1 cellular context compared by ENCODE assay signal in the genomic region with DNA sequence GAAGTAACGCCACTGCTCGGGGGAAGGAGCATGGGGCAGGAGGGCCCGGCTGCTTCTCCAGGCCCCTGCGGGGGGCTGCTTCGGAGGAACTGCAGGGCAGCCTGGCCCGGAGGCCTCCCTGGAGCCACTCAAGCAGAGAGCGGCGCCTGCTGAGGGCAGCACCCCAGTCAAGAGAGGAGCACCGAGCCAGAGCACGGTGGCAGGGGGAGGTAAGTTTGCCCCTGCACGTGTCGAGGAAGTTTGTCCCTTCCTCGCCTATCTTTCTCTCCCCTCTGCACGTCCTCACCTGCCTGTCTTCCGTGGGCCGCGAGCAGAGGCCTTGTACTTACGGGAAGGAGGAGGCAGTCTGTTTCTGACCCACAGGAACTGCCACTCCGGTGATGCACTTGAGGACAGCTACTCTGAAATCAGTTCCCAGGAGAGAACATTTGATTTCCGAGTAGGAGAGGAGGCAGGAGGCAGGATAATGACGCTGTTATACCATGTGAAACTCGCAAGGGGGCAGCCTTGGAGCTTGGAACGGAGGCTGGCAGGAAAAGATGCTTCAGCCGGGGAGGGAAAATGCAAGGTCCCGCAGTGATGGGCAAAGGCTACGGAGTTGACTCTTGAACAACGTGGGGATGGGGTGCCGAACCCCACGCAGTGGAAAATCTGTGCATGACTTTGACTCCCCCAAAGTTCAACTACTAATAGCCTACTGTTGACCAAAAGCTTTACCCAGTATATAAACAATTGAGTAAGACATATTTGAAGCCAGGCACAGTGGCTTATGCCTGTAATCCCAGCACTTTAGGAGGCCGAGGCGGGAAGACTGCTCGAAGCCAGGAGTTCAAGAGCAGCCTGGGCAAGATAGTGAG.
A peak's percentile ranks its signal among the peaks of the same experiment; 100 is the strongest.
TF ChIP-seq lines count a peak whose summit lies in the region.

No MANE protein-coding gene starts in this region.

TF ChIP-seq in HepG2, 621 proteins besides CTCF, POLR2A, EP300 and RAD21 (continued from another document and continues in another):
- TF ChIP-seq GATAD2A (CRISPR knock-in tag; IDR thresholded peaks at IDR 0.05) (0 out of 2 replicates have a peak, but pooled peaks have one; percentile 41), ZNF788 (CRISPR knock-in tag; IDR thresholded peaks at IDR 0.05; ENCODE audit: borderline replicate concordance) (no peak; the same call in 1 of the 2 replicates), ZNF713 (CRISPR knock-in tag; IDR thresholded peaks at IDR 0.05) (no peak), ZNF619 (CRISPR knock-in tag; IDR thresholded peaks at IDR 0.05) (no peak), REPIN1 (CRISPR knock-in tag; IDR thresholded peaks at IDR 0.05; ENCODE audit: borderline replicate concordance, low read depth) (peak; percentile 73; the same call in 1 of the 2 replicates), PATZ1 (CRISPR knock-in tag; IDR thresholded peaks at IDR 0.05) (peak; percentile 44), PHF20 (CRISPR knock-in tag; IDR thresholded peaks at IDR 0.05) (no peak), ZNF891 (CRISPR knock-in tag; IDR thresholded peaks at IDR 0.05) (0 out of 2 replicates have a peak, but pooled peaks have one; percentile 45), KLF15 (CRISPR knock-in tag; IDR thresholded peaks at IDR 0.05; ENCODE audit: borderline replicate concordance) (no peak), GATAD1 (CRISPR knock-in tag; IDR thresholded peaks at IDR 0.05) (0 out of 2 replicates have a peak, but pooled peaks have one; percentile 19), PITX1 (CRISPR knock-in tag; IDR thresholded peaks at IDR 0.05) (peak; percentile 31; the same call in 1 of the 2 replicates), FOXA3 (CRISPR knock-in tag; IDR thresholded peaks at IDR 0.05) (peak; percentile 29; the same call in 1 of the 2 replicates), PHF8 (CRISPR knock-in tag; IDR thresholded peaks at IDR 0.05) (no peak), KAT8 (CRISPR knock-in tag; IDR thresholded peaks at IDR 0.05) (peak; percentile 40; the same call in 1 of the 2 replicates), SALL1 (CRISPR knock-in tag; IDR thresholded peaks at IDR 0.05) (peak; percentile 51), ZFX (CRISPR knock-in tag; IDR thresholded peaks at IDR 0.05; ENCODE audit: low read depth) (peak; percentile 51; the same call in 1 of the 2 replicates), ZNF687 (CRISPR knock-in tag; IDR thresholded peaks at IDR 0.05) (peak; percentile 52), SP4 (CRISPR knock-in tag; IDR thresholded peaks at IDR 0.05) (0 out of 2 replicates have a peak, but pooled peaks have one; percentile 35), ZNF362 (CRISPR knock-in tag; IDR thresholded peaks at IDR 0.05; ENCODE audit: borderline replicate concordance) (0 out of 2 replicates have a peak, but pooled peaks have one; percentile 19), KDM5B (CRISPR knock-in tag; IDR thresholded peaks at IDR 0.05; ENCODE audit: borderline replicate concordance) (no peak; the same call in 1 of the 2 replicates), HDAC2 (CRISPR knock-in tag; IDR thresholded peaks at IDR 0.05) (peak; percentile 23; the same call in 1 of the 2 replicates), NR2F2 (IDR thresholded peaks at IDR 0.05; ENCODE audit: borderline replicate concordance, low read depth) (peak; percentile 44; the same call in 1 of the 2 replicates), ZNF569 (CRISPR knock-in tag; IDR thresholded peaks at IDR 0.05; ENCODE audit: borderline replicate concordance) (no peak), BCLAF1 (IDR thresholded peaks at IDR 0.05) (no peak), ATRX (CRISPR knock-in tag; IDR thresholded peaks at IDR 0.05; ENCODE audit: borderline replicate concordance) (no peak), RARA (CRISPR knock-in tag; IDR thresholded peaks at IDR 0.05) (peak; percentile 45), MAX (IDR thresholded peaks at IDR 0.05) (peak; percentile 27; the same call in 1 of the 2 replicates), YY1 (IDR thresholded peaks at IDR 0.05; ENCODE audit: insufficient read depth, insufficient replicate concordance, low read depth, low read length) (peak; percentile 15), RXRB (CRISPR knock-in tag; IDR thresholded peaks at IDR 0.05; ENCODE audit: borderline replicate concordance) (0 out of 2 replicates have a peak, but pooled peaks have one; percentile 40), MATR3 (CRISPR knock-in tag; IDR thresholded peaks at IDR 0.05) (no peak), ZNF772 (CRISPR knock-in tag; IDR thresholded peaks at IDR 0.05) (0 out of 2 replicates have a peak, but pooled peaks have one; percentile 68), KLF16 (CRISPR knock-in tag; IDR thresholded peaks at IDR 0.05) (peak in 1 of 2 experiments; percentile 51; a peak in 1 of 4 replicates), ZNF501 (CRISPR knock-in tag; IDR thresholded peaks at IDR 0.05) (peak; percentile 19; the same call in 1 of the 2 replicates), MYC (CRISPR knock-in tag; IDR thresholded peaks at IDR 0.05; ENCODE audit: borderline replicate concordance) (0 out of 2 replicates have a peak, but pooled peaks have one; percentile 38), CENPT (CRISPR knock-in tag; IDR thresholded peaks at IDR 0.05; ENCODE audit: low read depth) (0 out of 2 replicates have a peak, but pooled peaks have one; percentile 36), ELF3 (CRISPR knock-in tag; IDR thresholded peaks at IDR 0.05) (peak; percentile 52; the same call in 1 of the 2 replicates), GABPB1 (CRISPR knock-in tag; IDR thresholded peaks at IDR 0.05) (peak; percentile 14; the same call in 1 of the 2 replicates)
- TF ChIP-seq, protein P1, sequence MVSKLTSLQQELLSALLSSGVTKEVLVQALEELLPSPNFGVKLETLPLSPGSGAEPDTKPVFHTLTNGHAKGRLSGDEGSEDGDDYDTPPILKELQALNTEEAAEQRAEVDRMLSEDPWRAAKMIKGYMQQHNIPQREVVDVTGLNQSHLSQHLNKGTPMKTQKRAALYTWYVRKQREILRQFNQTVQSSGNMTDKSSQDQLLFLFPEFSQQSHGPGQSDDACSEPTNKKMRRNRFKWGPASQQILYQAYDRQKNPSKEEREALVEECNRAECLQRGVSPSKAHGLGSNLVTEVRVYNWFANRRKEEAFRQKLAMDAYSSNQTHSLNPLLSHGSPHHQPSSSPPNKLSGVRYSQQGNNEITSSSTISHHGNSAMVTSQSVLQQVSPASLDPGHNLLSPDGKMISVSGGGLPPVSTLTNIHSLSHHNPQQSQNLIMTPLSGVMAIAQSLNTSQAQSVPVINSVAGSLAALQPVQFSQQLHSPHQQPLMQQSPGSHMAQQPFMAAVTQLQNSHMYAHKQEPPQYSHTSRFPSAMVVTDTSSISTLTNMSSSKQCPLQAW (CRISPR knock-in tag; IDR thresholded peaks at IDR 0.05) = peak; percentile 65; the same call in 1 of the 2 replicates
- TF ChIP-seq, protein P2, sequence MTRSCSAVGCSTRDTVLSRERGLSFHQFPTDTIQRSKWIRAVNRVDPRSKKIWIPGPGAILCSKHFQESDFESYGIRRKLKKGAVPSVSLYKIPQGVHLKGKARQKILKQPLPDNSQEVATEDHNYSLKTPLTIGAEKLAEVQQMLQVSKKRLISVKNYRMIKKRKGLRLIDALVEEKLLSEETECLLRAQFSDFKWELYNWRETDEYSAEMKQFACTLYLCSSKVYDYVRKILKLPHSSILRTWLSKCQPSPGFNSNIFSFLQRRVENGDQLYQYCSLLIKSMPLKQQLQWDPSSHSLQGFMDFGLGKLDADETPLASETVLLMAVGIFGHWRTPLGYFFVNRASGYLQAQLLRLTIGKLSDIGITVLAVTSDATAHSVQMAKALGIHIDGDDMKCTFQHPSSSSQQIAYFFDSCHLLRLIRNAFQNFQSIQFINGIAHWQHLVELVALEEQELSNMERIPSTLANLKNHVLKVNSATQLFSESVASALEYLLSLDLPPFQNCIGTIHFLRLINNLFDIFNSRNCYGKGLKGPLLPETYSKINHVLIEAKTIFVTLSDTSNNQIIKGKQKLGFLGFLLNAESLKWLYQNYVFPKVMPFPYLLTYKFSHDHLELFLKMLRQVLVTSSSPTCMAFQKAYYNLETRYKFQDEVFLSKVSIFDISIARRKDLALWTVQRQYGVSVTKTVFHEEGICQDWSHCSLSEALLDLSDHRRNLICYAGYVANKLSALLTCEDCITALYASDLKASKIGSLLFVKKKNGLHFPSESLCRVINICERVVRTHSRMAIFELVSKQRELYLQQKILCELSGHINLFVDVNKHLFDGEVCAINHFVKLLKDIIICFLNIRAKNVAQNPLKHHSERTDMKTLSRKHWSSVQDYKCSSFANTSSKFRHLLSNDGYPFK (CRISPR knock-in tag; IDR thresholded peaks at IDR 0.05; ENCODE audit: borderline replicate concordance) = peak; percentile 37; the same call in 1 of the 2 replicates
- TF ChIP-seq, protein P3, sequence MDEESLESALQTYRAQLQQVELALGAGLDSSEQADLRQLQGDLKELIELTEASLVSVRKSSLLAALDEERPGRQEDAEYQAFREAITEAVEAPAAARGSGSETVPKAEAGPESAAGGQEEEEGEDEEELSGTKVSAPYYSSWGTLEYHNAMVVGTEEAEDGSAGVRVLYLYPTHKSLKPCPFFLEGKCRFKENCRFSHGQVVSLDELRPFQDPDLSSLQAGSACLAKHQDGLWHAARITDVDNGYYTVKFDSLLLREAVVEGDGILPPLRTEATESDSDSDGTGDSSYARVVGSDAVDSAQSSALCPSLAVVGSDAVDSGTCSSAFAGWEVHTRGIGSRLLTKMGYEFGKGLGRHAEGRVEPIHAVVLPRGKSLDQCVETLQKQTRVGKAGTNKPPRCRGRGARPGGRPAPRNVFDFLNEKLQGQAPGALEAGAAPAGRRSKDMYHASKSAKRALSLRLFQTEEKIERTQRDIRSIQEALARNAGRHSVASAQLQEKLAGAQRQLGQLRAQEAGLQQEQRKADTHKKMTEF (CRISPR knock-in tag; IDR thresholded peaks at IDR 0.05) = 0 out of 2 replicates have a peak, but pooled peaks have one; percentile 39
